Comparison of ENCODE assay signal across 10 cellular contexts in the genomic region with DNA sequence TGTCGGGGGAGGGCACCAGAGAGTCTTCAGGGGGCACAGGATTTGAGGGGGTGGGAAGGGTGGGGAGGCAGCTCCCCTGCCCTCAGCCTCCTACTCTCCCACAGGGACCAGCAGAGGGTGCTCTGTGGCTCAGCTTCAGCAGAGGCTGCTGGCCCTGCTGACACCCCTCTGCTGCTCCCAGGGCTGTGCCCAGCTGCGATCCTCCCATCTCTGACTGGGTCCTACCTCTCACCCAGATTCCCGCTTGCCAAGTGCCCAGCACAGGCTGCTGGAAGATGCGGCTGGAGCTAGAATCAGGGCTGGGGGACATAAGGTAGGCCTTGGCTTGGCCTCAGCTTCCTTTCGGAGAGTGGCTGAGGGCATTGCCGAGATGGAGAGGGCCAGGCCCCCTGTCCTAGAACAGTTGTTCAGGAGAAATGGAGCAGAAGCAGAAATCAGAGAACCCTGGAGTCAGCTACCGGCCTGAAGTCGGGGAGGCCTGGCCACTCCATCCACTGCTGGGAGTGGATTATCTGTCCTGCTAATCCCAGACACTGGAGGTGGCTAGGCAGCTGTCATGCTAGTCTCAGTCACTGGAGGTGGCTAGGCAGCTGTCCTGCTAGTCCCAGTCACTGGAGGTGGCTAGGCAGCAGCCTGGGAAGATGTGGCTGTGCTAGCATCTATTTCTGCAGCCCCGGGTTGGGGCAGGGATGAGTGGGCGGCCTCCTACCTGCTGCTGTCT. TPM values are rescaled to one million over a fixed set of nuclear protein-coding genes. Genes with fewer than 3 reads are reported as not detected.
DNase-seq lines count a peak whose midpoint lies in the region; ATAC-seq, FAIRE-seq and TF ChIP-seq lines count a peak whose summit lies in the region.
"Had no signal": no experiment of that assay in that cellular context is flagged by ENCODE, and none has a peak within 500 bp of the region (broad histone marks: within the 10 kb centered on the region; RNA-seq: fewer than 3 reads in every experiment).

No MANE protein-coding gene starts in this region.

- H3K9me3 Mint-ChIP-seq in natural killer cell treated with Interleukin-12 subunit alpha and Interleukin-12 subunit beta and Interleukin-15 and Interleukin-18, amount 100 ng/mL, for 72 hours: no peaks in the 10 kb centered on the region
- no peaks in the 10 kb centered on the region for H3K9me3 Mint-ChIP-seq in natural killer cell

- no peaks in the 10 kb centered on the region for H3K36me3 ChIP-seq in SJCRH30

- peaks cover 6 to 22% of the 10 kb centered on the region in 2 donors for H3K4me1 Mint-ChIP-seq in natural killer cell treated with Interleukin-12 subunit alpha and Interleukin-12 subunit beta and Interleukin-15 and Interleukin-18, amount 100 ng/mL, for 72 hours (ENCODE audit: low read depth in 2 of 2)
- H3K4me1 Mint-ChIP-seq in natural killer cell: peaks cover 16 to 34% of the 10 kb centered on the region in 2 donors

- H3K27me3 Mint-ChIP-seq in natural killer cell treated with Interleukin-12 subunit alpha and Interleukin-12 subunit beta and Interleukin-15 and Interleukin-18, amount 100 ng/mL, for 72 hours: no peaks in the 10 kb centered on the region
- H3K27me3 Mint-ChIP-seq in natural killer cell (ENCODE audit: low read depth in 2 of 2): no peaks in the 10 kb centered on the region

- H3K4me3 ChIP-seq in SJCRH30: no peak overlapping the region
- no peak overlapping the region for H3K4me3 ChIP-seq in epithelial cell of proximal tubule (ENCODE audit: low read depth, low read length)

- H3K27me3 ChIP-seq in SJCRH30: no peaks in the 10 kb centered on the region

- no peaks in the 10 kb centered on the region for H3K9me3 ChIP-seq in SJCRH30 (replicated peaks)

- peak; percentile 46 for DNase-seq in natural killer cell treated with Interleukin-12 subunit alpha and Interleukin-12 subunit beta and Interleukin-15 and Interleukin-18, amount 100 ng/mL, for 72 hours (ENCODE audit: low spot score)
- no peak for DNase-seq in natural killer cell
- peak; percentile 44 to 69 for DNase-seq in SJCRH30
- no peak for DNase-seq in epithelial cell of proximal tubule (ENCODE audit: low read depth)
- no peak for DNase-seq in stimulated activated CD4-positive, alpha-beta T cell treated with anti-CD3 and anti-CD28 coated beads, Interleukin-4, amount 100 ng/mL, for 1 hour
- DNase-seq in effector CD8-positive, alpha-beta T cell (lab: John Stamatoyannopoulos, UW): no peak
- no peak for DNase-seq in HTR-8/SVneo (ENCODE audit: insufficient read length, low spot score)
- DNase-seq in occipital lobe (lab: John Stamatoyannopoulos, UW): no peak
- DNase-seq: NCI-H2171 treated with DMSO at 0.1 percent for 48 hours had no signal

- no peak overlapping the region for H3K27ac ChIP-seq in SJCRH30

- no peak for ATAC-seq in natural killer cell treated with Interleukin-12 subunit alpha and Interleukin-12 subunit beta and Interleukin-15 and Interleukin-18, amount 100 ng/mL, for 72 hours
- no peak for ATAC-seq in natural killer cell

- H3K27ac Mint-ChIP-seq in natural killer cell treated with Interleukin-12 subunit alpha and Interleukin-12 subunit beta and Interleukin-15 and Interleukin-18, amount 100 ng/mL, for 72 hours: no peak overlapping the region
- no peak overlapping the region for H3K27ac Mint-ChIP-seq in natural killer cell

- no peaks in the 10 kb centered on the region for H3K36me3 Mint-ChIP-seq in natural killer cell treated with Interleukin-12 subunit alpha and Interleukin-12 subunit beta and Interleukin-15 and Interleukin-18, amount 100 ng/mL, for 72 hours
- H3K36me3 Mint-ChIP-seq in natural killer cell: no peaks in the 10 kb centered on the region

- FAIRE-seq in HTR-8/SVneo (lab: Jason Lieb, UNC): no peak
- FAIRE-seq: colon had no signal

- no peak overlapping the region for H3K4me3 Mint-ChIP-seq in natural killer cell treated with Interleukin-12 subunit alpha and Interleukin-12 subunit beta and Interleukin-15 and Interleukin-18, amount 100 ng/mL, for 72 hours
- H3K4me3 Mint-ChIP-seq in natural killer cell: no peak overlapping the region

- peaks cover 3% of the 10 kb centered on the region; the same call in 1 of the 2 replicates for H3K4me1 ChIP-seq in SJCRH30

- intact Hi-C loops in natural killer cell (cut with micrococcal nuclease): no loop called here

- TF ChIP-seq CTCF in natural killer cell (IDR thresholded peaks at IDR 0.05) (no peak), epithelial cell of proximal tubule (conservative IDR thresholded peaks at IDR 0.05; ENCODE audit: low read depth, low read length) (peak; percentile 35)

RNA-seq across cellular contexts. Expression of gene GRM2, which starts 3.9 kb away (rescaled TPM):
- total RNA-seq in natural killer cell treated with Interleukin-12 subunit alpha and Interleukin-12 subunit beta and Interleukin-15 and Interleukin-18, amount 100 ng/mL, for 72 hours: 1 to 10 TPM in 1 of 2 donors, under 1 TPM in 1; 0.90 to 1.0 TPM
- total RNA-seq in natural killer cell (1 to 10 TPM; 5.6 to 8.0 (median 7.4) TPM), epithelial cell of proximal tubule (not detected in 2 replicates), occipital lobe (12.5 TPM)
- total RNA-seq in SJCRH30 (2014; rRNA removed; shearing (Covaris generic)): 0.16 and 0.30 TPM in 2 replicates

RNA-seq across cellular contexts. Expression of gene TEX264, which starts 39.7 kb away (rescaled TPM):
- total RNA-seq in natural killer cell treated with Interleukin-12 subunit alpha and Interleukin-12 subunit beta and Interleukin-15 and Interleukin-18, amount 100 ng/mL, for 72 hours: 10 to 100 TPM; 27.0 to 31.9 TPM
- total RNA-seq in natural killer cell: 10 to 100 TPM; 41.1 to 46.8 (median 45.4) TPM
- 34.7 and 35.0 TPM in 2 replicates for total RNA-seq in SJCRH30 (2014; rRNA removed; shearing (Covaris generic))
- total RNA-seq in epithelial cell of proximal tubule: 54.5 and 55.3 TPM in 2 replicates
- total RNA-seq in occipital lobe: 15.9 TPM

Comparison
In these comparisons a context has a peak if more than half of its experiments do, and no peak if none do; other contexts are left out.
1. DNase-seq: peak in natural killer cell treated with Interleukin-12 subunit alpha and Interleukin-12 subunit beta and Interleukin-15 and Interleukin-18, amount 100 ng/mL, for 72 hours (single experiment) and SJCRH30 (2 of 2); none in natural killer cell (single experiment), epithelial cell of proximal tubule (single experiment), stimulated activated CD4-positive, alpha-beta T cell treated with anti-CD3 and anti-CD28 coated beads, Interleukin-4, amount 100 ng/mL, for 1 hour (single experiment), effector CD8-positive, alpha-beta T cell (single experiment), HTR-8/SVneo (single experiment) and occipital lobe (single experiment).